In genomic region chr10:70901276-70901878, GRCh38 we compare ENCODE assay signal across 24 cellular contexts.
"Had no signal": no experiment of that assay in that cellular context is flagged by ENCODE, and none has a peak within 500 bp of the region (broad histone marks: within the 10 kb centered on the region; RNA-seq: fewer than 3 reads in every experiment).

No MANE protein-coding gene starts in this region.

- H3K27ac Mint-ChIP-seq: dendritic cell treated with granulocyte-macrophage colony-stimulating factor and Interleukin-4, amounts not matched to agents 40 ng/mL and 50 ng/mL, for 4 days; mesothelial cell of epicardium; naive B cell; nephron; neural progenitor cell; stimulated activated naive B cell treated with anti-CD40 and anti-IgM and Interleukin-4, amounts not matched to agents 10 μg/mL and 1 μg/mL and 100 μg/mL, for 72 hours had no signal

- DNase-seq: colonic mucosa; effector CD8-positive, alpha-beta T cell; endodermal cell; foreskin fibroblast; gastrocnemius medialis; mammary epithelial cell; mucosa of descending colon; naive B cell; psoas muscle; small intestine; stimulated activated CD4-positive, alpha-beta T cell treated with anti-CD3 and anti-CD28 coated beads, Interleukin-15, amount 100 ng/mL, for 24 hours; stimulated activated CD4-positive, alpha-beta T cell treated with anti-CD3 and anti-CD28 coated beads, Interleukin-2, amount 100 ng/mL, for 48 hours; stimulated activated naive B cell treated with anti-CD40 and anti-IgM and Interleukin-4, amounts not matched to agents 10 μg/mL and 1 μg/mL and 100 μg/mL, for 72 hours; stimulated activated naive CD8-positive, alpha-beta T cell treated with anti-CD3 and anti-CD28 coated beads, Interleukin-15, amount 100 ng/mL, for 72 hours had no signal

- H3K4me2 ChIP-seq: neural progenitor cell had no signal

- H2AFZ ChIP-seq: neural progenitor cell had no signal

- H3K9me3 ChIP-seq: colonic mucosa, gastrocnemius medialis, mucosa of descending colon, psoas muscle, suprapubic skin, vagina had no signal

- H3K9ac ChIP-seq: neural progenitor cell had no signal

- H3K27me3 ChIP-seq: colonic mucosa, gastrocnemius medialis, neural progenitor cell, vagina had no signal

- ATAC-seq: esophagus mucosa; gastrocnemius medialis; left lobe of liver; mucosa of descending colon; psoas muscle; right cardiac atrium; stimulated activated naive B cell treated with anti-CD40 and anti-IgM and Interleukin-4, amounts not matched to agents 10 μg/mL and 1 μg/mL and 100 μg/mL, for 72 hours; stimulated activated naive CD8-positive, alpha-beta T cell treated with anti-CD3 and anti-CD28 coated beads, Interleukin-15, amount 100 ng/mL, for 72 hours had no signal

- H3K36me3 ChIP-seq: colonic mucosa, gastrocnemius medialis, neural progenitor cell, suprapubic skin, vagina had no signal

- H3K4me1 Mint-ChIP-seq: naive B cell; stimulated activated naive CD8-positive, alpha-beta T cell treated with anti-CD3 and anti-CD28 coated beads, Interleukin-15, amount 100 ng/mL, for 72 hours had no signal

- H3K36me3 Mint-ChIP-seq: mesothelial cell of epicardium; naive B cell; neural progenitor cell; stimulated activated naive B cell treated with anti-CD40 and anti-IgM and Interleukin-4, amounts not matched to agents 10 μg/mL and 1 μg/mL and 100 μg/mL, for 72 hours had no signal

- H3K4me3 Mint-ChIP-seq: dendritic cell treated with granulocyte-macrophage colony-stimulating factor and Interleukin-4, amounts not matched to agents 40 ng/mL and 50 ng/mL, for 4 days; endodermal cell; mesothelial cell of epicardium; naive B cell; nephron; neural progenitor cell; stimulated activated naive B cell treated with anti-CD40 and anti-IgM and Interleukin-4, amounts not matched to agents 10 μg/mL and 1 μg/mL and 100 μg/mL, for 72 hours; stimulated activated naive CD8-positive, alpha-beta T cell treated with anti-CD3 and anti-CD28 coated beads, Interleukin-15, amount 100 ng/mL, for 72 hours had no signal

- H3K9me3 Mint-ChIP-seq: dendritic cell treated with granulocyte-macrophage colony-stimulating factor and Interleukin-4, amounts not matched to agents 40 ng/mL and 50 ng/mL, for 4 days; mesothelial cell of epicardium; naive B cell; nephron; neural progenitor cell; stimulated activated naive B cell treated with anti-CD40 and anti-IgM and Interleukin-4, amounts not matched to agents 10 μg/mL and 1 μg/mL and 100 μg/mL, for 72 hours; stimulated activated naive CD8-positive, alpha-beta T cell treated with anti-CD3 and anti-CD28 coated beads, Interleukin-15, amount 100 ng/mL, for 72 hours had no signal

- H3K4me3 ChIP-seq: colonic mucosa, gastrocnemius medialis, mucosa of descending colon, neural progenitor cell, psoas muscle, suprapubic skin, vagina had no signal

- H3K4me1 ChIP-seq: colonic mucosa, gastrocnemius medialis, psoas muscle, suprapubic skin, vagina had no signal

- H3K27ac ChIP-seq: colonic mucosa, epithelial cell of prostate, gastrocnemius medialis, neural progenitor cell, psoas muscle, suprapubic skin, vagina had no signal
